Comparison of ENCODE assay signal across 8 cellular contexts in genomic region chr10:89332092-89332633, GRCh38. TPM values are rescaled to one million over a fixed set of nuclear protein-coding genes. Genes with fewer than 3 reads are reported as not detected.
DNase-seq lines count a peak whose midpoint lies in the region; ATAC-seq, FAIRE-seq and TF ChIP-seq lines count a peak whose summit lies in the region.

No MANE protein-coding gene starts in this region.

- intact Hi-C loops in A673 (cut with micrococcal nuclease; ENCODE audit: unreplicated experiment), result no loop called here

- H3K27me3 ChIP-seq in A673 (replicated peaks; ENCODE audit: insufficient read depth, low read depth, low read length, poor library complexity) (no peaks in the 10 kb centered on the region), muscle layer of colon (ENCODE audit: control insufficient read depth in 1 of 2, insufficient read depth in 2 of 2, low read length in 2 of 2) (no peaks in the 10 kb centered on the region)

- H3K9me3 Mint-ChIP-seq in effector memory CD8-positive, alpha-beta T cell, result no peaks in the 10 kb centered on the region

- POLR2A ChIA-PET in A673 (lab: Charles Lee; ENCODE audit: low non-redundant PET), result interaction anchor here (0.6 kb wide), 1 partner anchor 310 kb away, joined by 4 read pairs; no protein-coding TSS in a partner anchor

- peak overlapping the region; percentile 83 to 88 for H3K4me3 Mint-ChIP-seq in effector memory CD8-positive, alpha-beta T cell

- CTCF ChIA-PET in A673 (lab: Charles Lee), result interaction anchor here (0.6 kb wide), 1 partner anchor 87 kb away, joined by 4 read pairs; no protein-coding TSS in a partner anchor

- no TSS peak for BruUV-seq in A673 (replicated peaks; lab: Mats Ljungman, UMichigan)

- no peak for FAIRE-seq in urothelium cell line (lab: Jason Lieb, UNC)

- H3K4me1 ChIP-seq in A673 (ENCODE audit: insufficient read depth, low read length, poor library complexity, severe bottlenecking), result peaks cover 33% of the 10 kb centered on the region
- H3K4me1 ChIP-seq in muscle layer of colon (ENCODE audit: insufficient read depth, low read length), result peaks cover 49% of the 10 kb centered on the region

- H3K36me3 ChIP-seq in A673 (ENCODE audit: insufficient read depth, low read length, poor library complexity, severe bottlenecking) (no peaks in the 10 kb centered on the region), muscle layer of colon (ENCODE audit: insufficient read depth, low read length) (no peaks in the 10 kb centered on the region)

- peak; percentile 34 for DNase-seq in A673 (ENCODE audit: low spot score)
- DNase-seq in effector memory CD8-positive, alpha-beta T cell, result peak; percentile 18 to 46 (median 23)
- no peak for DNase-seq in urothelium cell line (ENCODE audit: low spot score)
- DNase-seq in NCI-H1436 (lab: John Stamatoyannopoulos, UW), result no peak

- peaks cover 35 to 65% of the 10 kb centered on the region in 2 donors for H3K4me1 Mint-ChIP-seq in effector memory CD8-positive, alpha-beta T cell (ENCODE audit: low read depth in 2 of 2)

- peak overlapping the region; percentile 96 for H3K27ac Mint-ChIP-seq in effector memory CD8-positive, alpha-beta T cell

- H3K9me3 ChIP-seq in A673 (ENCODE audit: low read depth, low read length, poor library complexity, severe bottlenecking) (no peaks in the 10 kb centered on the region), muscle layer of colon (ENCODE audit: low read length) (no peaks in the 10 kb centered on the region)

- peak overlapping the region; percentile 11 for H3K9ac ChIP-seq in muscle layer of colon (ENCODE audit: low read length)

- ATAC-seq in GM18520 (IDR thresholded peaks at IDR 0.05; ENCODE audit: unreplicated experiment), result peak; percentile 23
- ATAC-seq in HG03097 (IDR thresholded peaks at IDR 0.05; ENCODE audit: low FRiP score, unreplicated experiment), result peak; percentile 37
- ATAC-seq in SK-N-SH treated with all-trans-retinoic acid at 6 μM for 48 hours, result peak; percentile 32; the same call in 2 of the 3 replicates
- peak; percentile 40 for ATAC-seq in effector memory CD8-positive, alpha-beta T cell (replicated peaks)

- peaks cover 0 to 16% of the 10 kb centered on the region in 2 donors for H3K27me3 Mint-ChIP-seq in effector memory CD8-positive, alpha-beta T cell

- H3K4me3 ChIP-seq in A673 (ENCODE audit: low read depth, low read length, poor library complexity, severe bottlenecking) (peak overlapping the region; percentile 23), muscle layer of colon (ENCODE audit: low read depth in 1 of 2, low read length in 2 of 2) (peak overlapping the region; percentile 8 to 72)

- H3K36me3 Mint-ChIP-seq in effector memory CD8-positive, alpha-beta T cell (ENCODE audit: insufficient read depth), result peaks cover 35% of the 10 kb centered on the region

- no peak for TF ChIP-seq CTCF in A673 (conservative IDR thresholded peaks at IDR 0.05; ENCODE audit: low read depth, low read length)

- H3K27ac ChIP-seq in A673 (ENCODE audit: low read depth, low read length, poor library complexity, severe bottlenecking) (peak overlapping the region; percentile 71), muscle layer of colon (ENCODE audit: low read depth, low read length) (peak overlapping the region; percentile 2)

TF ChIP-seq in SK-N-SH treated with all-trans-retinoic acid at 6 μM for 48 hours, 23 proteins besides CTCF, POLR2A, EP300 and RAD21:
- no peak for TF ChIP-seq ESRRG (CRISPR knock-in tag; IDR thresholded peaks at IDR 0.05)
- no peak for TF ChIP-seq POU6F1 (CRISPR knock-in tag; IDR thresholded peaks at IDR 0.05; ENCODE audit: borderline replicate concordance, low read depth)
- no peak for TF ChIP-seq TSHZ2 (CRISPR knock-in tag; IDR thresholded peaks at IDR 0.05)
- no peak for TF ChIP-seq OSR1 (CRISPR knock-in tag; IDR thresholded peaks at IDR 0.05)
- TF ChIP-seq ZC3H10 (CRISPR knock-in tag; IDR thresholded peaks at IDR 0.05), result no peak
- no peak for TF ChIP-seq BACH2 (CRISPR knock-in tag; IDR thresholded peaks at IDR 0.05; ENCODE audit: borderline replicate concordance)
- no peak for TF ChIP-seq ZNF70 (CRISPR knock-in tag; IDR thresholded peaks at IDR 0.05)
- no peak for TF ChIP-seq TCF4 (CRISPR knock-in tag; IDR thresholded peaks at IDR 0.05; ENCODE audit: borderline replicate concordance)
- TF ChIP-seq ARNTL (CRISPR knock-in tag; IDR thresholded peaks at IDR 0.05; ENCODE audit: borderline replicate concordance, low read depth), result no peak
- no peak for TF ChIP-seq PPARA (CRISPR knock-in tag; IDR thresholded peaks at IDR 0.05; ENCODE audit: borderline replicate concordance)

RNA-seq across cellular contexts. Expression of gene IFIT3, which starts 4.4 kb away (rescaled TPM):
- 5.6 and 6.7 TPM in 2 replicates for total RNA-seq in A673 (2021)

RNA-seq across cellular contexts. Expression of gene IFIT2, which starts 30.3 kb away (rescaled TPM):
- total RNA-seq in A673 (2021), result 1.7 and 1.9 TPM in 2 replicates

RNA-seq across cellular contexts. Expression of gene IFIT1B, which starts 45.7 kb away (rescaled TPM):
- total RNA-seq in A673 (2021), result not detected in 2 replicates

Comparison
In these comparisons a context has a peak if more than half of its experiments do, and no peak if none do; other contexts are left out.
1. DNase-seq: peak in A673 (single experiment) and effector memory CD8-positive, alpha-beta T cell (3 of 3); none in urothelium cell line (single experiment) and NCI-H1436 (single experiment).
2. Peak in every context shown above with its lines, with median percentiles within 50 percentile points of each other: ATAC-seq.